Comparison of ENCODE assay signal across 8 cellular contexts in the genomic region with DNA sequence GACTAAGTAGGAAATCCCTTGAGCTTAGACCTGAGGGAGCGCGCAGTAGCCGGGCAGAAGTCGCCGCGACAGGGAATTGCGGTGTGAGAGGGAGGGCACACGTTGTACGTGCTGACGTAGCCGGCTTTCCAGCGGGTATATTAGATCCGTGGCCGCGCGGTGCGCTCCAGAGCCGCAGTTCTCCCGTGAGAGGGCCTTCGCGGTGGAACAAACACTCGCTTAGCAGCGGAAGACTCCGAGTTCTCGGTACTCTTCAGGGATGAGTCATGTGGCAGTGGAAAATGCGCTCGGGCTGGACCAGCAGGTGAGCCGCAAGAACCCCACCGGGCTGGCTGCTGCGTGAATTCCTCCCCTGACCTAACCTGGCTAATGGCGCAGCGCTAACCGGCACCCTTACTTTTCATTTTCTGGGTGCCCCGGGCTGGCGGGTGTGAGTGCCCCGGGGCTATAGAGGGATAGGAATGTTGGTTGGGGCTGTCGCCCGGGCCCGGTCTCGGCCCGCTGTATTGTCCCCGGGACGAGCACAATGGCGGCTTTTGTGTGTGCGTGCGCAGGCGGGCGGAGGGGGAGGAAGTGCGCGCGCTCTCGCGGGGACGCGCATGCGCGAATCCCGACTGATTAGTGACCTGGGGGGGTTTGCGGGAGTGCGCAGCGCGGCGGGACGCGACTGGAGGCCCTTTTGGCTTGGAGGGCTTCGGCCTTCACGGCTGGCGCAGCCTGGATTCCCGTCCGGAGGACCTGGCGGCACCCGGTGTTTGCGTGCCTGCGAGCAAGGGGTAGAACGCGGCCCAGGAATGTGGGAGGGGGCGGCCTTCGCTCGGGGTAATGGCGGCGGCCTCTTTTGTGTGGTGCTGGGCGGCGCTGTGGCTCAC. TPM values are rescaled to one million over a fixed set of nuclear protein-coding genes. Genes with fewer than 3 reads are reported as not detected.
A peak's percentile ranks its signal among the peaks of the same experiment; 100 is the strongest.
DNase-seq lines count a peak whose midpoint lies in the region; ATAC-seq and TF ChIP-seq lines count a peak whose summit lies in the region.

Gene DDX3X, plus strand, starts transcription at position 169 of the 872 bp plus-strand sequence. Its CDS starts 91 bp downstream, at position 260.

- H3F3A ChIP-seq in PC-3 (ENCODE audit: low read length, unreplicated experiment) = no peaks in the 10 kb centered on the region

- intact Hi-C loops in PC-3 (cut with micrococcal nuclease) = no loop called here
- intact Hi-C loops in esophagus squamous epithelium (cut with DNase I) = no loop called here

- peaks cover 82% of the 10 kb centered on the region for H3K4me1 Mint-ChIP-seq in activated T-cell treated with anti-CD3 and anti-CD28 coated beads, Interleukin-2, amount 50 U/mL, for 72 hours (ENCODE audit: low read depth)
- peaks cover 39 to 72% (median 57%) of the 10 kb centered on the region in 3 donors for H3K4me1 Mint-ChIP-seq in naive B cell
- H3K4me1 Mint-ChIP-seq in stimulated activated memory B cell treated with anti-CD40 and anti-IgM and Interleukin-4, amounts not matched to agents 10 μg/mL and 1 μg/mL and 100 μg/mL, for 72 hours = peaks cover 16% of the 10 kb centered on the region

- H3K9me3 ChIP-seq in HUES48 (ENCODE audit: control insufficient read depth, insufficient read depth, low read length) (no peaks in the 10 kb centered on the region), PC-3 (ENCODE audit: low read length) (no peaks in the 10 kb centered on the region), esophagus squamous epithelium (no peaks in the 10 kb centered on the region)

- no peaks in the 10 kb centered on the region for H3K9me2 ChIP-seq in PC-3 (replicated peaks; ENCODE audit: low read length)

- TF ChIP-seq CTCF in PC-3 (conservative IDR thresholded peaks at IDR 0.05; ENCODE audit: low read depth, low read length) = 0 out of 2 replicates have a peak, but pooled peaks have one; percentile 14
- TF ChIP-seq CTCF in esophagus squamous epithelium (IDR thresholded peaks at IDR 0.05) = peak in 4 of 6 experiments; percentile 9 to 52 (median 25)

- no peaks in the 10 kb centered on the region for H3K27me3 Mint-ChIP-seq in activated T-cell treated with anti-CD3 and anti-CD28 coated beads, Interleukin-2, amount 50 U/mL, for 72 hours (ENCODE audit: low read depth)
- H3K27me3 Mint-ChIP-seq in naive B cell = no peaks in the 10 kb centered on the region
- H3K27me3 Mint-ChIP-seq in stimulated activated memory B cell treated with anti-CD40 and anti-IgM and Interleukin-4, amounts not matched to agents 10 μg/mL and 1 μg/mL and 100 μg/mL, for 72 hours = no peaks in the 10 kb centered on the region

- 0 to 7% methylated on average over 23 to 26 of the region's 83 CpGs for WGBS in esophagus squamous epithelium, 2 donors

- peaks cover 55% of the 10 kb centered on the region for H3K79me2 ChIP-seq in PC-3 (ENCODE audit: low read length)

- H3K4me2 ChIP-seq in PC-3 (ENCODE audit: low read length) = peak within 1 kb of the TSS; percentile 97

- peaks cover 16 to 50% of the 10 kb centered on the region in 2 donors for H3K36me3 Mint-ChIP-seq in activated T-cell treated with anti-CD3 and anti-CD28 coated beads, Interleukin-2, amount 50 U/mL, for 72 hours (ENCODE audit: insufficient read depth in 2 of 2)
- H3K36me3 Mint-ChIP-seq in naive B cell = peaks cover 16 to 24% of the 10 kb centered on the region in 2 donors
- H3K36me3 Mint-ChIP-seq in stimulated activated memory B cell treated with anti-CD40 and anti-IgM and Interleukin-4, amounts not matched to agents 10 μg/mL and 1 μg/mL and 100 μg/mL, for 72 hours = peaks cover 13% of the 10 kb centered on the region

- CTCF ChIA-PET in PC-3 (lab: Charles Lee) = no interaction called here

- H3K4me3 ChIP-seq in HUES48 (ENCODE audit: low read depth, low read length) (peak within 1 kb of the TSS; percentile 73), PC-3 (ENCODE audit: low read length) (peak within 1 kb of the TSS; percentile 100), esophagus squamous epithelium (peak within 1 kb of the TSS; percentile 73 to 92 (median 84))

- peak within 1 kb of the TSS; percentile 89 for H2AFZ ChIP-seq in PC-3 (ENCODE audit: low read length)

- H3K4me3 Mint-ChIP-seq in activated T-cell treated with anti-CD3 and anti-CD28 coated beads, Interleukin-2, amount 50 U/mL, for 72 hours = peak within 1 kb of the TSS; percentile 94 to 95
- H3K4me3 Mint-ChIP-seq in naive B cell = peak within 1 kb of the TSS; percentile 93 to 100 (median 99)
- peak within 1 kb of the TSS; percentile 100 for H3K4me3 Mint-ChIP-seq in stimulated activated memory B cell treated with anti-CD40 and anti-IgM and Interleukin-4, amounts not matched to agents 10 μg/mL and 1 μg/mL and 100 μg/mL, for 72 hours

- peaks cover 48% of the 10 kb centered on the region for H4K20me1 ChIP-seq in PC-3 (ENCODE audit: low read length)

- peaks cover 20% of the 10 kb centered on the region for H3K36me3 ChIP-seq in HUES48 (ENCODE audit: control insufficient read depth, insufficient read depth, low read length)
- H3K36me3 ChIP-seq in PC-3 (ENCODE audit: low read depth, low read length) = peaks cover 26% of the 10 kb centered on the region
- peaks cover 0 to 9% (median 5%) of the 10 kb centered on the region in 3 donors for H3K36me3 ChIP-seq in esophagus squamous epithelium

- BruUV-seq in PC-3 (replicated peaks; lab: Mats Ljungman, UMichigan) = TSS peak; percentile 56

- H3K9me3 Mint-ChIP-seq in activated T-cell treated with anti-CD3 and anti-CD28 coated beads, Interleukin-2, amount 50 U/mL, for 72 hours = no peaks in the 10 kb centered on the region
- peaks cover 0 to 8% (median 0%) of the 10 kb centered on the region in 7 donors for H3K9me3 Mint-ChIP-seq in naive B cell
- H3K9me3 Mint-ChIP-seq in stimulated activated memory B cell treated with anti-CD40 and anti-IgM and Interleukin-4, amounts not matched to agents 10 μg/mL and 1 μg/mL and 100 μg/mL, for 72 hours = no peaks in the 10 kb centered on the region

- TF ChIP-seq POLR2A in esophagus squamous epithelium (IDR thresholded peaks at IDR 0.05) = peak in 3 of 4 donors; percentile 85 to 99 (median 98)

- H3K27me3 ChIP-seq in HUES48 (ENCODE audit: control insufficient read depth, insufficient read depth, low read length) (no peaks in the 10 kb centered on the region), PC-3 (ENCODE audit: low read length) (no peaks in the 10 kb centered on the region), esophagus squamous epithelium (no peaks in the 10 kb centered on the region)

- POLR2A ChIA-PET in PC-3 (lab: Charles Lee; ENCODE audit: unreplicated experiment) = interaction anchor here (0.5 to 1.1 kb wide), 4 partner anchors 49 to 157 kb away, joined by 4 to 11 read pairs (median 4); no protein-coding TSS in a partner anchor

- DNase-seq in D341Med (ENCODE audit: low spot score) (peak; percentile 84), PC-3 (peak; percentile 81), esophagus squamous epithelium (lab: John Stamatoyannopoulos, UW) (peak; percentile 79), naive B cell (peak; percentile 90)
- peak; percentile 84 to 94 for DNase-seq in activated T-cell treated with anti-CD3 and anti-CD28 coated beads, Interleukin-2, amount 50 U/mL, for 72 hours

- H3K27ac ChIP-seq in HUES48 (ENCODE audit: low read depth, low read length) (peak within 1 kb of the TSS; percentile 98), PC-3 (ENCODE audit: low read length) (peak within 1 kb of the TSS; percentile 91), esophagus squamous epithelium (peak within 1 kb of the TSS; percentile 97 to 99 (median 98))

- H3K4me1 ChIP-seq in HUES48 (ENCODE audit: control insufficient read depth, insufficient read depth, low read length) (peaks cover 17% of the 10 kb centered on the region), PC-3 (ENCODE audit: insufficient read depth, low read length) (peaks cover 28% of the 10 kb centered on the region), esophagus squamous epithelium (peaks cover 9 to 40% (median 17%) of the 10 kb centered on the region in 3 donors)

- ATAC-seq in GM21381 (IDR thresholded peaks at IDR 0.05; ENCODE audit: unreplicated experiment) (peak; percentile 53), PC-3 (peak; percentile 67), naive B cell (ENCODE audit: low read depth in 2 of 2) (peak; percentile 58 to 60)
- peak; percentile 59 to 64 for ATAC-seq in activated T-cell treated with anti-CD3 and anti-CD28 coated beads, Interleukin-2, amount 50 U/mL, for 72 hours (replicated peaks in 1 of 2)
- ATAC-seq in stimulated activated memory B cell treated with anti-CD40 and anti-IgM and Interleukin-4, amounts not matched to agents 10 μg/mL and 1 μg/mL and 100 μg/mL, for 72 hours = peak; percentile 84

- H3K9ac ChIP-seq in HUES48 (ENCODE audit: low read depth, low read length) (peak within 1 kb of the TSS; percentile 95), PC-3 (ENCODE audit: low read length) (peak within 1 kb of the TSS; percentile 95)

- peak within 1 kb of the TSS; percentile 100 for H3K27ac Mint-ChIP-seq in activated T-cell treated with anti-CD3 and anti-CD28 coated beads, Interleukin-2, amount 50 U/mL, for 72 hours
- H3K27ac Mint-ChIP-seq in naive B cell = peak within 1 kb of the TSS; percentile 99 to 100 (median 100)
- H3K27ac Mint-ChIP-seq in stimulated activated memory B cell treated with anti-CD40 and anti-IgM and Interleukin-4, amounts not matched to agents 10 μg/mL and 1 μg/mL and 100 μg/mL, for 72 hours = peak within 1 kb of the TSS; percentile 100

RNA-seq across cellular contexts. Expression of gene DDX3X, which starts in this region (rescaled TPM):
- 167 and 185 TPM in 2 replicates for total RNA-seq in PC-3 (2014; rRNA removed)
- 100 to 1,000 TPM; 251 to 419 TPM for total RNA-seq in activated T-cell treated with anti-CD3 and anti-CD28 coated beads, Interleukin-2, amount 50 U/mL, for 72 hours
- total RNA-seq in esophagus squamous epithelium = 100 to 1,000 TPM; 164 to 219 (median 214) TPM
- polyA plus RNA-seq in naive B cell (ENCODE audit: low read depth in 6 of 6) = 100 to 1,000 TPM in 5 of 6 donors, 10 to 100 TPM in 1; 96.7 to 193 (median 158) TPM

Comparison
In these comparisons a context has a peak if more than half of its experiments do, and no peak if none do; other contexts are left out.
1. Peak in every context shown above with its lines: DNase-seq, ATAC-seq, H3K4me3 ChIP-seq and H3K27ac ChIP-seq.